Comparison of ENCODE assay signal across 13 cellular contexts in the genomic region with DNA sequence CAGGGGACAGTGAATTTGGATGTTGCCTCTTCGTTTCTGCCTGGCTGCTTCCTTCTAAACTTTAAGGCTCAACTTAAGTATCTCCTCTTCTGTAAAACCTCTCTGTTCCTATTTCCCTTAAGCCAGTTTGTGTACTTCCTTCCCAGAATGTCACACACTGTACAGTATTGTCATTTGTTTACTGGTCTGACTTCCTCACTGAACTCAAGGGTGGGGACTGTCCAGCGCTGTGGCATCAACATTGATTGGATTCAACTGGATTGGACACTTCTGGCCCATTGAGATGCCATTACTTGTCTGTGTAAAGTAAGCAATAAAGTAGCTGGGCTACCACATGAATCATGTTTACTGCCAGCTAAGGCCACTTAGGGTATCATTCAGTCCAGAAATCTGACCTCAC.
"Had no signal": no experiment of that assay in that cellular context is flagged by ENCODE, and none has a peak within 500 bp of the region (broad histone marks: within the 10 kb centered on the region; RNA-seq: fewer than 3 reads in every experiment).

No MANE protein-coding gene starts in this region.

- DNase-seq: activated CD4-positive, alpha-beta memory T cell treated with anti-CD3 and anti-CD28 coated beads, Interleukin-2, amount 10 ng/mL, durations not matched to agents 7 days and 5 days; activated gamma-delta T cell; activated T-cell treated with anti-CD3 and anti-CD28 coated beads, Interleukin-2, amount 50 U/mL, for 48 hours; amygdala; brain microvascular endothelial cell; endodermal cell; erythroblast; posterior cingulate gyrus; stimulated activated CD4-positive, alpha-beta T cell treated with anti-CD3 and anti-CD28 coated beads, Interleukin-2, amount 100 ng/mL, for 48 hours; stimulated activated CD8-positive, alpha-beta memory T cell treated with anti-CD3 and anti-CD28 coated beads, Interleukin-4, amount 100 ng/mL, for 48 hours; T1000; thyroid gland had no signal

- H3K9me3 ChIP-seq: thyroid gland had no signal

- H3K4me3 ChIP-seq: thyroid gland had no signal

- H3K36me3 ChIP-seq: brain microvascular endothelial cell, thyroid gland had no signal

- H3K27ac ChIP-seq: brain microvascular endothelial cell, thyroid gland, VCaP had no signal

- H3K27me3 ChIP-seq: brain microvascular endothelial cell, thyroid gland had no signal
